ENCODE assay signal across 8 cellular contexts in the genomic region with DNA sequence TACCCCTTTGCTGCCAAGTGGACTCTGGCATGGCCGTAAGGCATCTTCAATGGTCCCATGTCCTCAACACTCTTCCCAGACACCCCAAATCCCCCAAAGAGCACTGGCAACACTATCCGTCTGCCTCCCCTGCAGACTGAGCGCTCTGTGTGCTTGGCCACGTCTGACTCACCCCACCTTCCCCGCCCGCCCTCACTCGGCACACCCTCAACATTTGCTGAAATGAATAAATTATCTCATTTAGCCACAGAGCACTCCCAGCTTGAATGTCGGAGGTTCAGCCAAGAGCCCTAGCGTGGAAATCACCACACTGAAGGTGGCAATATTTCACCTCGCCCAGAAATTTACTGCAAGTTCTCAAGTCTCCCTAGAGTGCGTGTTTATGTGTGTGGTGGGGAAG. TPM values are rescaled to one million over a fixed set of nuclear protein-coding genes. Genes with fewer than 3 reads are reported as not detected.
DNase-seq lines count a peak whose midpoint lies in the region; ATAC-seq, FAIRE-seq and TF ChIP-seq lines count a peak whose summit lies in the region.

No MANE protein-coding gene starts in this region.

- no peaks in the 10 kb centered on the region for H3K79me2 ChIP-seq in K562 (ENCODE audit: control insufficient read depth, insufficient read depth, low read length)
- no peaks in the 10 kb centered on the region for H3K79me2 ChIP-seq in HepG2 (ENCODE audit: insufficient read depth, low read length)

- peaks cover 37% of the 10 kb centered on the region for H3K4me1 Mint-ChIP-seq in Caco-2 (ENCODE audit: low read depth, unreplicated experiment)
- peaks cover 52% of the 10 kb centered on the region for H3K4me1 Mint-ChIP-seq in nephron

- H3K9ac ChIP-seq in K562 (ENCODE audit: insufficient read depth in 1 of 2, low read depth in 2 of 2, low read length in 2 of 2) (no peak overlapping the region), HepG2 (ENCODE audit: insufficient read depth, low read depth, low read length) (no peak overlapping the region)

- H3K9me1 ChIP-seq in K562 (ENCODE audit: control insufficient read depth, insufficient read depth, low read length): no peaks in the 10 kb centered on the region

- TF ChIP-seq EP300 in K562 (IDR thresholded peaks at IDR 0.05; ENCODE audit: low read length): no peak
- no peak for TF ChIP-seq EP300 in HepG2 (IDR thresholded peaks at IDR 0.05; ENCODE audit: low read depth in 2 of 2, low read length in 2 of 2)
- TF ChIP-seq EP300 in HepG2 (CRISPR knock-in tag; IDR thresholded peaks at IDR 0.05; ENCODE audit: borderline replicate concordance): no peak

- BruUV-seq in Caco-2 (replicated peaks; lab: Mats Ljungman, UMichigan) (no TSS peak), K562 (replicated peaks; lab: Mats Ljungman, UMichigan) (no TSS peak), HepG2 (replicated peaks; lab: Mats Ljungman, UMichigan) (no TSS peak)

- ATAC-seq in K562: peak; percentile 83
- ATAC-seq in HepG2: no peak

- FAIRE-seq in K562 (lab: Jason Lieb, UNC) (no peak), HepG2 (lab: Jason Lieb, UNC) (no peak)

- H4K20me1 ChIP-seq in K562 (replicated peaks; ENCODE audit: control insufficient read depth, insufficient read depth, low read length) (no peaks in the 10 kb centered on the region; the same call in none of the 2 replicates), HepG2 (ENCODE audit: insufficient read depth, low read length) (no peaks in the 10 kb centered on the region)

- H3K4me2 ChIP-seq in K562 (ENCODE audit: insufficient read depth, low read length) (peak overlapping the region; percentile 25; the same call in 1 of the 2 replicates), HepG2 (ENCODE audit: low read depth, low read length) (no peak overlapping the region)

- H3K27ac Mint-ChIP-seq in Caco-2 (ENCODE audit: unreplicated experiment) (peak overlapping the region; percentile 7), nephron (peak overlapping the region in 2 of 3 experiments; percentile 3 to 14)

- TF ChIP-seq POLR2A in K562 (conservative IDR thresholded peaks at IDR 0.05): no peak
- TF ChIP-seq POLR2A in HepG2 (IDR thresholded peaks at IDR 0.05; ENCODE audit: insufficient read depth in 1 of 2, low read depth in 2 of 2, low read length in 2 of 2): no peak

- H3K9me3 ChIP-seq in Caco-2 (no peaks in the 10 kb centered on the region), K562 (replicated peaks; ENCODE audit: control insufficient read depth, insufficient read depth, low read depth, low read length) (no peaks in the 10 kb centered on the region), HepG2 (ENCODE audit: low read length) (no peaks in the 10 kb centered on the region)

- DNase-seq in Caco-2 (no peak), NCI-H526 treated with DMSO at 0.1 percent for 48 hours (lab: John Stamatoyannopoulos, UW) (peak; percentile 16), K562 (ENCODE audit: extremely low read depth in 1 of 4, low spot score in 3 of 4) (peak; percentile 36 to 51 (median 42)), HepG2 (ENCODE audit: low spot score) (no peak), NCI-H1930 (lab: John Stamatoyannopoulos, UW) (no peak), NCI-H187 treated with DMSO at 0.1 percent for 48 hours (lab: John Stamatoyannopoulos, UW) (no peak)
- no peak for DNase-seq in NK-92 treated with Interleukin-12 subunit alpha and Interleukin-12 subunit beta, amount 100 ng/mL, for 24 hours (lab: John Stamatoyannopoulos, UW)

- POLR2A ChIA-PET in Caco-2 (lab: Charles Lee) (no interaction called here), K562 (lab: Yijun Ruan, JAX) (interaction anchor here (0.6 kb wide), 1 partner anchor 11 kb away, joined by 3 read pairs; no protein-coding TSS in a partner anchor), HepG2 (lab: Yijun Ruan, JAX) (no interaction called here)

- H3K9me3 Mint-ChIP-seq in Caco-2 (ENCODE audit: unreplicated experiment): no peaks in the 10 kb centered on the region
- no peaks in the 10 kb centered on the region for H3K9me3 Mint-ChIP-seq in nephron

- TF ChIP-seq RAD21 in K562 (CRISPR knock-in tag; conservative IDR thresholded peaks at IDR 0.05 in 1 of 2, IDR thresholded peaks at IDR 0.05 in 1 of 2) (no peak), HepG2 (CRISPR knock-in tag; IDR thresholded peaks at IDR 0.05) (no peak)

- TF ChIP-seq CTCF in Caco-2 (IDR thresholded peaks at IDR 0.05; ENCODE audit: insufficient read depth in 1 of 2, low read depth in 1 of 2, low read length in 1 of 2, severe bottlenecking in 1 of 2, unreplicated experiment in 1 of 2) (no peak), K562 (IDR thresholded peaks at IDR 0.05 in 2 of 3, conservative IDR thresholded peaks at IDR 0.05 in 1 of 3; ENCODE audit: insufficient read depth in 2 of 3, low read depth in 1 of 3, low read length in 3 of 3) (no peak), nephron (IDR thresholded peaks at IDR 0.05; ENCODE audit: unreplicated experiment in 3 of 3) (no peak), HepG2 (CRISPR knock-in tag; IDR thresholded peaks at IDR 0.05) (no peak)

- H3K4me1 ChIP-seq in Caco-2: peaks cover 53% of the 10 kb centered on the region
- peaks cover 6 to 20% of the 10 kb centered on the region in 2 experiments; a peak in 4 of 5 replicates for H3K4me1 ChIP-seq in K562 (replicated peaks in 1 of 2; ENCODE audit: control insufficient read depth in 2 of 2, insufficient read depth in 2 of 2, low read length in 2 of 2)
- H3K4me1 ChIP-seq in HepG2 (ENCODE audit: insufficient read depth, low read length): peaks cover 34% of the 10 kb centered on the region

- WGBS in K562 (ENCODE audit: insufficient coverage, low coverage, missing lambda C conversion rate): 1% methylated on average over 10 of the region's 11 CpGs
- WGBS in HepG2 (ENCODE audit: low lambda C conversion rate): 46% methylated on average over 11 of the region's 11 CpGs

- peaks cover 19% of the 10 kb centered on the region for H3K36me3 Mint-ChIP-seq in Caco-2 (ENCODE audit: insufficient read depth, unreplicated experiment)
- no peaks in the 10 kb centered on the region for H3K36me3 Mint-ChIP-seq in nephron (ENCODE audit: low read depth)

- H3K27me3 ChIP-seq in Caco-2 (replicated peaks; ENCODE audit: control insufficient read depth, insufficient read depth, low read length) (no peaks in the 10 kb centered on the region), K562 (ENCODE audit: control insufficient read depth in 2 of 2, insufficient read depth in 2 of 2, low read length in 2 of 2) (no peaks in the 10 kb centered on the region), HepG2 (ENCODE audit: control insufficient read depth in 1 of 2, insufficient read depth in 2 of 2, low read length in 2 of 2) (peaks cover 1 to 19% of the 10 kb centered on the region in 2 experiments; a peak in 2 of 5 replicates)

- H3K4me3 Mint-ChIP-seq in Caco-2 (ENCODE audit: unreplicated experiment) (no peak overlapping the region), nephron (no peak overlapping the region)

- no peak overlapping the region for H3K27ac ChIP-seq in K562 (ENCODE audit: extremely low read depth, low read depth, low read length)
- H3K27ac ChIP-seq in HepG2 (ENCODE audit: extremely low read length, insufficient read depth, low read length): no peak overlapping the region

- in situ Hi-C loops in K562 (cut with MboI) (no loop called here), HepG2 (cut with HindIII; ENCODE audit: extremely low pct_ligation_motif_present, low pct_unique_long_range_greater_than_20kb) (no loop called here)

- H3K27me3 Mint-ChIP-seq in Caco-2 (ENCODE audit: insufficient read depth, unreplicated experiment): no peaks in the 10 kb centered on the region
- H3K27me3 Mint-ChIP-seq in nephron (ENCODE audit: low read depth): peaks cover 66% of the 10 kb centered on the region

- no peak overlapping the region for H2AFZ ChIP-seq in K562 (ENCODE audit: low read depth, low read length)
- H2AFZ ChIP-seq in HepG2 (ENCODE audit: low read length): no peak overlapping the region

- H3K36me3 ChIP-seq in Caco-2 (ENCODE audit: control insufficient read depth, insufficient read depth, low read length): no peaks in the 10 kb centered on the region; the same call in 1 of the 2 replicates
- H3K36me3 ChIP-seq in K562 (ENCODE audit: control insufficient read depth, insufficient read depth, low read length): no peaks in the 10 kb centered on the region
- no peaks in the 10 kb centered on the region for H3K36me3 ChIP-seq in HepG2 (replicated peaks in 1 of 2; ENCODE audit: control insufficient read depth in 1 of 2, insufficient read depth in 2 of 2, low read length in 2 of 2)

- CTCF ChIA-PET in Caco-2 (lab: Charles Lee): no interaction called here
- CTCF ChIA-PET in K562 (lab: Yijun Ruan, JAX; ENCODE audit: low intra/inter-chr PET ratio): no interaction called here
- CTCF ChIA-PET in HepG2 (lab: Yijun Ruan, JAX; ENCODE audit: low intra/inter-chr PET ratio, low total read pairs): no interaction called here

- H3K4me3 ChIP-seq in Caco-2 (ENCODE audit: low read depth, low read length) (no peak overlapping the region), K562 (no peak overlapping the region), HepG2 (replicated peaks in 1 of 3; ENCODE audit: insufficient read depth in 1 of 3, low read depth in 2 of 3, low read length in 3 of 3) (no peak overlapping the region)

- intact Hi-C loops in Caco-2 (cut with micrococcal nuclease; ENCODE audit: unreplicated experiment): loop anchor here (10.0 kb wide), 1 partner anchor 222 kb away; the partner anchor contains the start of gene NDUFA6
- intact Hi-C loops in K562 (cut with micrococcal nuclease): no loop called here
- intact Hi-C loops in HepG2 (cut with micrococcal nuclease; ENCODE audit: unreplicated experiment): no loop called here

RNA-seq across cellular contexts. Expression of gene TCF20, which starts 46.5 kb away (rescaled TPM):
- total RNA-seq in Caco-2 (2022) (81.7 and 82.7 TPM in 2 replicates), K562 (2014; rRNA removed) (22.5 and 26.7 TPM in 2 replicates), K562 (2014; rRNA removed; fragmentation: Illumina TruSeq; extraction: Trizol) (17.5 and 17.6 TPM in 2 replicates), K562 (2015; rRNA removed; fragmentation: Illumina TruSeq; extraction: Trizol) (19.0 TPM in 2 replicates), K562 (2021) (37.5 and 43.6 TPM in 2 replicates), HepG2 (2016; rRNA removed; fragmentation: Illumina TruSeq; extraction: Trizol) (23.7 and 25.7 TPM in 2 replicates)
- 51.3 and 53.3 TPM in 2 replicates for total RNA-seq in K562 (2011; cell fraction: chromatin; rRNA removed; ENCODE audit: low replicate concordance)
- total RNA-seq in K562 (2011; cell fraction: nucleolus; rRNA removed): 28.7 and 31.3 TPM in 2 replicates
- total RNA-seq in K562 (2011; cell fraction: nucleoplasm; rRNA removed): 20.4 and 27.4 TPM in 2 replicates
- polyA plus RNA-seq in K562 (2011; rRNA removed) (12.9 and 13.5 TPM in 2 replicates), K562 (2014; fragmentation: Illumina TruSeq; extraction: Trizol) (15.9 and 18.6 TPM in 2 replicates), K562 (2014; fragmentation: Nextera tagmentation; extraction: Ambion mirVana) (under 1 TPM; 0.35 to 0.44 TPM), K562 (2014; rRNA removed) (12.9 and 13.3 TPM in 2 replicates), HepG2 (2011; rRNA removed) (12.8 and 15.8 TPM in 2 replicates)
- 11.1 and 12.3 TPM in 2 replicates for polyA plus RNA-seq in K562 (2011; cell fraction: cytosol; rRNA removed)
- 10.2 and 12.3 TPM in 2 replicates for polyA plus RNA-seq in K562 (2011; cell fraction: nucleus; rRNA removed)
- 10.1 and 12.6 TPM in 2 replicates for polyA plus RNA-seq in K562 (2012)
- polyA minus RNA-seq in K562 (2011; rRNA and poly(A)+ RNA removed): 38.3 and 38.9 TPM in 2 replicates
- 21.9 and 23.8 TPM in 2 replicates for polyA minus RNA-seq in K562 (2011; cell fraction: cytosol; rRNA and poly(A)+ RNA removed)
- polyA minus RNA-seq in K562 (2011; cell fraction: nucleus; rRNA and poly(A)+ RNA removed): 10.5 and 15.9 TPM in 2 replicates
- 1.5 TPM in 2 replicates for total RNA-seq in HepG2 (2016; cell fraction: cytosol; rRNA removed; fragmentation: Illumina TruSeq; extraction: Trizol; ENCODE audit: low read depth)
- total RNA-seq in HepG2 (2016; cell fraction: insoluble cytoplasmic fraction; rRNA removed; fragmentation: Illumina TruSeq; extraction: Trizol): 23.1 and 26.1 TPM in 2 replicates
- total RNA-seq in HepG2 (2016; cell fraction: membrane; rRNA removed; fragmentation: Illumina TruSeq; extraction: Trizol): 7.4 and 8.3 TPM in 2 replicates
- total RNA-seq in HepG2 (2016; cell fraction: nucleus; rRNA removed; fragmentation: Illumina TruSeq; extraction: Trizol): 19.0 and 20.9 TPM in 2 replicates
- 12.1 and 14.1 TPM in 2 replicates for polyA plus RNA-seq in HepG2 (2011; cell fraction: cytosol; rRNA removed)
- polyA plus RNA-seq in HepG2 (2011; cell fraction: nucleus; rRNA removed): 14.6 and 15.9 TPM in 2 replicates
- 13.0 and 16.5 TPM in 2 replicates for polyA plus RNA-seq in HepG2 (2012)
- polyA plus RNA-seq in HepG2 (2016; cell fraction: cytosol; fragmentation: Illumina TruSeq; extraction: Trizol; ENCODE audit: low read depth): 0.41 and 0.70 TPM in 2 replicates
- 16.1 and 17.1 TPM in 2 replicates for polyA plus RNA-seq in HepG2 (2016; cell fraction: insoluble cytoplasmic fraction; fragmentation: Illumina TruSeq; extraction: Trizol; ENCODE audit: low read depth)
- 2.3 and 2.6 TPM in 2 replicates for polyA plus RNA-seq in HepG2 (2016; cell fraction: membrane; fragmentation: Illumina TruSeq; extraction: Trizol; ENCODE audit: low read depth)
- 16.7 and 20.2 TPM in 2 replicates for polyA plus RNA-seq in HepG2 (2016; cell fraction: nucleus; fragmentation: Illumina TruSeq; extraction: Trizol; ENCODE audit: insufficient read depth, low read depth)
- 35.6 and 52.5 TPM in 2 replicates for polyA minus RNA-seq in HepG2 (2011; rRNA and poly(A)+ RNA removed; ENCODE audit: low replicate concordance)
- polyA minus RNA-seq in HepG2 (2011; cell fraction: cytosol; rRNA and poly(A)+ RNA removed): 20.2 and 25.1 TPM in 2 replicates
- polyA minus RNA-seq in HepG2 (2011; cell fraction: nucleus; rRNA and poly(A)+ RNA removed): 24.6 and 30.6 TPM in 2 replicates

Comparison
In these comparisons a context has a peak if more than half of its experiments do, and no peak if none do; other contexts are left out.
1. DNase-seq: peak in NCI-H526 treated with DMSO at 0.1 percent for 48 hours (single experiment) and K562 (4 of 4); none in Caco-2 (0 of 2), NK-92 treated with Interleukin-12 subunit alpha and Interleukin-12 subunit beta, amount 100 ng/mL, for 24 hours (single experiment), HepG2 (single experiment), NCI-H1930 (0 of 2) and NCI-H187 treated with DMSO at 0.1 percent for 48 hours (single experiment).